26 cellular contexts compared by ENCODE assay signal in genomic region chr1:174344162-174344561, GRCh38.
A peak's percentile ranks its signal among the peaks of the same experiment; 100 is the strongest.
DNase-seq lines count a peak whose midpoint lies in the region; ATAC-seq, FAIRE-seq and TF ChIP-seq lines count a peak whose summit lies in the region.
"Had no signal": no experiment of that assay in that cellular context is flagged by ENCODE, and none has a peak within 500 bp of the region (broad histone marks: within the 10 kb centered on the region; RNA-seq: fewer than 3 reads in every experiment).

No MANE protein-coding gene starts in this region.

- no peaks in the 10 kb centered on the region for H3K27me3 ChIP-seq in OCI-LY1 (ENCODE audit: insufficient read depth, low read length)
- H3K27me3 ChIP-seq in pancreas = no peaks in the 10 kb centered on the region
- no peaks in the 10 kb centered on the region for H3K27me3 ChIP-seq in uterus
- H3K27me3 ChIP-seq: Peyer's patch had no signal

- H3K36me3 ChIP-seq in OCI-LY1 (ENCODE audit: insufficient read depth, low read length) (peaks cover 9% of the 10 kb centered on the region), pancreas (no peaks in the 10 kb centered on the region), uterus (no peaks in the 10 kb centered on the region)
- H3K36me3 ChIP-seq: HAP-1, Peyer's patch had no signal

- H3K4me2 ChIP-seq in OCI-LY1 (ENCODE audit: low read length) = no peak overlapping the region; the same call in 1 of the 2 replicates
- H3K4me2 ChIP-seq: smooth muscle cell had no signal

- H3K9me2 ChIP-seq in OCI-LY1 (ENCODE audit: low read depth, low read length) = no peaks in the 10 kb centered on the region

- no peaks in the 10 kb centered on the region for H3K27me3 Mint-ChIP-seq in effector memory CD8-positive, alpha-beta T cell

- H3K9me3 Mint-ChIP-seq in effector memory CD8-positive, alpha-beta T cell = no peaks in the 10 kb centered on the region

- peak overlapping the region; percentile 34 for H3K27ac ChIP-seq in OCI-LY1 (ENCODE audit: low read depth, low read length, poor library complexity, severe bottlenecking)
- no peak overlapping the region for H3K27ac ChIP-seq in pancreas
- no peak overlapping the region for H3K27ac ChIP-seq in uterus
- H3K27ac ChIP-seq: Peyer's patch, psoas muscle had no signal

- peak; percentile 85 for FAIRE-seq in D721Med (lab: Jason Lieb, UNC)
- no peak for FAIRE-seq in pancreas (lab: Jason Lieb, UNC)
- FAIRE-seq: frontal cortex had no signal

- peaks cover 7 to 43% of the 10 kb centered on the region in 2 donors for H3K4me1 Mint-ChIP-seq in effector memory CD8-positive, alpha-beta T cell (ENCODE audit: low read depth in 2 of 2)
- H3K4me1 Mint-ChIP-seq: neural crest cell had no signal

- H2AFZ ChIP-seq in OCI-LY1 (ENCODE audit: low read length) = no peak overlapping the region

- H4K20me1 ChIP-seq in OCI-LY1 (ENCODE audit: insufficient read depth, low read length) = no peaks in the 10 kb centered on the region

- H3K36me3 Mint-ChIP-seq in effector memory CD8-positive, alpha-beta T cell (ENCODE audit: insufficient read depth) = peaks cover 2% of the 10 kb centered on the region

- peak; percentile 85 for ATAC-seq in GM19023 (IDR thresholded peaks at IDR 0.05; ENCODE audit: unreplicated experiment)
- ATAC-seq in HG02870 (IDR thresholded peaks at IDR 0.05; ENCODE audit: unreplicated experiment) = peak; percentile 99
- ATAC-seq in pancreas = no peak
- ATAC-seq in effector memory CD8-positive, alpha-beta T cell (replicated peaks) = no peak
- ATAC-seq: activated CD4-positive, CD25-positive, alpha-beta regulatory T cell treated with anti-CD3 and anti-CD28 coated beads, Interleukin-2, amount 50 U/mL, for 24 hours; activated CD8-positive, alpha-beta T cell treated with anti-CD3 and anti-CD28 coated beads, Interleukin-2, amount 10 ng/mL, durations not matched to agents 7 days and 5 days; activated T-cell treated with anti-CD3 and anti-CD28 coated beads, Interleukin-2, amount 50 U/mL, for 4 hours; psoas muscle had no signal

- H3K9me3 ChIP-seq in OCI-LY1 (ENCODE audit: low read length) (0 out of 2 replicates have a peak, but pooled peaks cover 3% of the 10 kb centered on the region), pancreas (no peaks in the 10 kb centered on the region), uterus (no peaks in the 10 kb centered on the region)
- H3K9me3 ChIP-seq: HAP-1, Peyer's patch, psoas muscle had no signal

- 89 to 93% methylated on average over 3 of the region's 3 CpGs for WGBS in pancreas, 2 donors

- peaks cover 17% of the 10 kb centered on the region for H3K4me1 ChIP-seq in OCI-LY1 (ENCODE audit: insufficient read depth, low read length, severe bottlenecking)
- H3K4me1 ChIP-seq in pancreas = no peaks in the 10 kb centered on the region
- no peaks in the 10 kb centered on the region for H3K4me1 ChIP-seq in uterus
- H3K4me1 ChIP-seq: HAP-1, Peyer's patch, psoas muscle had no signal

- no peak overlapping the region for H3K9ac ChIP-seq in OCI-LY1 (ENCODE audit: low read length)

- H3K4me3 ChIP-seq in OCI-LY1 (ENCODE audit: low read depth, low read length, poor library complexity, severe bottlenecking) = no peak overlapping the region
- H3K4me3 ChIP-seq in pancreas = no peak overlapping the region
- no peak overlapping the region for H3K4me3 ChIP-seq in uterus
- H3K4me3 ChIP-seq: HAP-1, Peyer's patch, psoas muscle, smooth muscle cell had no signal

- no peak for DNase-seq in D721Med (ENCODE audit: insufficient read length, low spot score)
- DNase-seq in pancreas = no peak
- no peak for DNase-seq in dermis blood vessel endothelial cell
- DNase-seq in effector memory CD8-positive, alpha-beta T cell = no peak
- DNase-seq in uterus = no peak
- DNase-seq: activated CD8-positive, alpha-beta T cell treated with anti-CD3 and anti-CD28 coated beads, Interleukin-2, amount 10 ng/mL, durations not matched to agents 7 days and 5 days; activated naive CD4-positive, alpha-beta T cell treated with anti-CD3 and anti-CD28 coated beads, Interleukin-2, amount 50 U/mL, for 16 hours; activated T-cell treated with anti-CD3 and anti-CD28 coated beads, Interleukin-2, amount 50 U/mL, for 4 hours; aorta; central memory CD4-positive, alpha-beta T cell; erythroblast; kidney glomerular epithelial cell; NCI-H146; NCI-H2171 treated with DMSO at 0.1 percent for 48 hours; psoas muscle; stimulated activated CD4-positive, alpha-beta T cell treated with anti-CD3 and anti-CD28 coated beads, Interleukin-4, amount 100 ng/mL, for 4 hours; T-helper 9 cell had no signal

- H3F3A ChIP-seq in OCI-LY1 (ENCODE audit: insufficient read depth, low read length) = no peaks in the 10 kb centered on the region

- intact Hi-C loops in pancreas (cut with DNase I) (no loop called here), uterus (cut with DNase I; ENCODE audit: low total_unique reads) (no loop called here)

- H3K27ac Mint-ChIP-seq in effector memory CD8-positive, alpha-beta T cell = peak overlapping the region in 1 of 2 donors; percentile 67
- H3K27ac Mint-ChIP-seq: activated CD8-positive, alpha-beta T cell treated with anti-CD3 and anti-CD28 coated beads, Interleukin-2, amount 10 ng/mL, durations not matched to agents 7 days and 5 days had no signal

- no peak for TF ChIP-seq POLR2A in uterus (IDR thresholded peaks at IDR 0.05)

- no peak overlapping the region for H3K4me3 Mint-ChIP-seq in effector memory CD8-positive, alpha-beta T cell
- H3K4me3 Mint-ChIP-seq: activated CD8-positive, alpha-beta T cell treated with anti-CD3 and anti-CD28 coated beads, Interleukin-2, amount 10 ng/mL, durations not matched to agents 7 days and 5 days; activated T-cell treated with anti-CD3 and anti-CD28 coated beads, Interleukin-2, amount 50 U/mL, for 4 hours; neural crest cell had no signal

- peaks cover 40% of the 10 kb centered on the region for H3K79me2 ChIP-seq in OCI-LY1 (ENCODE audit: insufficient read depth, low read length)

- TF ChIP-seq CTCF in D721Med (IDR thresholded peaks at IDR 0.05; ENCODE audit: insufficient read depth, missing control alignments) = no peak
- no peak for TF ChIP-seq CTCF in OCI-LY1 (IDR thresholded peaks at IDR 0.05; ENCODE audit: low read length)
- TF ChIP-seq CTCF in pancreas (IDR thresholded peaks at IDR 0.05) = no peak
- TF ChIP-seq CTCF in uterus (IDR thresholded peaks at IDR 0.05) = no peak

Comparison
In these comparisons a context has a peak if more than half of its experiments do, and no peak if none do; other contexts are left out.
1. ATAC-seq: peak in GM19023 (single experiment) and HG02870 (single experiment); none in pancreas (0 of 4) and effector memory CD8-positive, alpha-beta T cell (single experiment).